Comparison of ENCODE assay signal across 15 cellular contexts in genomic region chr11:62445314-62445740, GRCh38. TPM values are rescaled to one million over a fixed set of nuclear protein-coding genes. Genes with fewer than 3 reads are reported as not detected.
A peak's percentile ranks its signal among the peaks of the same experiment; 100 is the strongest.
DNase-seq lines count a peak whose midpoint lies in the region; ATAC-seq, FAIRE-seq and TF ChIP-seq lines count a peak whose summit lies in the region.
"Had no signal": no experiment of that assay in that cellular context is flagged by ENCODE, and none has a peak within 500 bp of the region (broad histone marks: within the 10 kb centered on the region; RNA-seq: fewer than 3 reads in every experiment).

No MANE protein-coding gene starts in this region.

- H3K27ac ChIP-seq in psoas muscle (peak overlapping the region; percentile 63), small intestine (ENCODE audit: low read depth in 1 of 2, low read length in 1 of 2) (peak overlapping the region in 1 of 2 donors; percentile 41)

- H3K9ac ChIP-seq in adipocyte (ENCODE audit: low read length): peak overlapping the region; percentile 86

- TF ChIP-seq CTCF in fibroblast of villous mesenchyme (IDR thresholded peaks at IDR 0.05; ENCODE audit: insufficient read depth, low read depth, low read length) (no peak), psoas muscle (IDR thresholded peaks at IDR 0.05) (no peak)

- H3K4me1 ChIP-seq in adipocyte (ENCODE audit: control insufficient read depth, insufficient read depth, low read length) (peaks cover 37% of the 10 kb centered on the region), psoas muscle (peaks cover 14% of the 10 kb centered on the region), small intestine (ENCODE audit: control insufficient read depth in 2 of 2, insufficient read depth in 1 of 2, low read depth in 1 of 2, low read length in 1 of 2) (peaks cover 0 to 7% of the 10 kb centered on the region in 2 donors)

- ATAC-seq in psoas muscle: no peak
- ATAC-seq in HG02623 (IDR thresholded peaks at IDR 0.05; ENCODE audit: unreplicated experiment): no peak
- ATAC-seq in GM21619 (IDR thresholded peaks at IDR 0.05; ENCODE audit: unreplicated experiment): no peak

- H3K36me3 ChIP-seq in adipocyte (ENCODE audit: control insufficient read depth, insufficient read depth, low read length, severe bottlenecking): no peaks in the 10 kb centered on the region
- H3K36me3 ChIP-seq in psoas muscle (ENCODE audit: insufficient read depth in 1 of 2, low read depth in 1 of 2): no peaks in the 10 kb centered on the region
- H3K36me3 ChIP-seq in small intestine (ENCODE audit: control insufficient read depth in 2 of 2, insufficient read depth in 2 of 2, low read length in 2 of 2): no peaks in the 10 kb centered on the region

- intact Hi-C loops in psoas muscle (cut with DNase I): no loop called here

- WGBS in psoas muscle, 3 donors: 38 to 52% (median 42%) methylated on average over 5 of the region's 5 CpGs
- 63 to 69% (median 69%) methylated on average over 5 of the region's 5 CpGs for WGBS in small intestine, 3 donors

- no peaks in the 10 kb centered on the region for H3K27me3 ChIP-seq in adipocyte (replicated peaks; ENCODE audit: control insufficient read depth, insufficient read depth, low read length)
- H3K27me3 ChIP-seq in psoas muscle (ENCODE audit: insufficient read depth in 3 of 3, low read length in 2 of 3): peaks cover 0 to 5% (median 5%) of the 10 kb centered on the region in 3 donors
- H3K27me3 ChIP-seq in small intestine (ENCODE audit: control insufficient read depth in 2 of 2, insufficient read depth in 2 of 2, low read length in 2 of 2): no peaks in the 10 kb centered on the region

- DNase-seq in COR-L47 (lab: John Stamatoyannopoulos, UW): peak; percentile 24
- DNase-seq in adipocyte (ENCODE audit: low read depth): peak; percentile 37
- peak; percentile 33 for DNase-seq in fibroblast of villous mesenchyme (ENCODE audit: low read depth)
- DNase-seq in psoas muscle: no peak
- DNase-seq in small intestine: no peak
- DNase-seq in activated T-cell treated with anti-CD3 and anti-CD28 coated beads for 4 hours: no peak
- DNase-seq: activated CD4-positive, alpha-beta T cell treated with anti-CD3 and anti-CD28 coated beads for 48 hours; CD4-positive, CD25-positive, alpha-beta regulatory T cell; hippocampal formation; NCI-H1436 had no signal

- H3K9me3 ChIP-seq in adipocyte (ENCODE audit: control insufficient read depth, low read length) (no peaks in the 10 kb centered on the region), psoas muscle (no peaks in the 10 kb centered on the region), small intestine (ENCODE audit: control insufficient read depth, low read depth) (no peaks in the 10 kb centered on the region)

- H3K4me3 ChIP-seq in adipocyte (ENCODE audit: low read length) (peak overlapping the region; percentile 76), fibroblast of villous mesenchyme (ENCODE audit: low read depth, low read length) (no peak overlapping the region), psoas muscle (peak overlapping the region; percentile 57), small intestine (ENCODE audit: low read depth in 1 of 2, low read length in 2 of 2) (no peak overlapping the region)

- FAIRE-seq in small intestine (lab: Jason Lieb, UNC): no peak
- FAIRE-seq: GM12892 had no signal

RNA-seq across cellular contexts. Expression of gene SCGB1A1, which starts 26.5 kb away (rescaled TPM):
- total RNA-seq in fibroblast of villous mesenchyme: not detected in 2 replicates
- total RNA-seq in psoas muscle: not detected
- polyA plus RNA-seq in psoas muscle: under 1 TPM in 1 of 3 donors, not detected in 2; 0.35 TPM
- polyA plus RNA-seq in small intestine: 10 to 100 TPM in 1 of 3 donors, 1 to 10 TPM in 1, not detected in 1; 4.6 to 11.2 TPM
- total RNA-seq: CD4-positive, CD25-positive, alpha-beta regulatory T cell; RPMI7951 had no signal
- polyA plus RNA-seq: CD4-positive, CD25-positive, alpha-beta regulatory T cell; neural cell had no signal

Comparison
In these comparisons a context has a peak if more than half of its experiments do, and no peak if none do; other contexts are left out.
1. DNase-seq: peak in COR-L47 (single experiment), adipocyte (single experiment) and fibroblast of villous mesenchyme (single experiment); none in psoas muscle (0 of 2), small intestine (single experiment) and activated T-cell treated with anti-CD3 and anti-CD28 coated beads for 4 hours (single experiment).
2. H3K4me3 ChIP-seq: peak in adipocyte (single experiment) and psoas muscle (single experiment); none in fibroblast of villous mesenchyme (single experiment) and small intestine (0 of 2).